In the genomic region with DNA sequence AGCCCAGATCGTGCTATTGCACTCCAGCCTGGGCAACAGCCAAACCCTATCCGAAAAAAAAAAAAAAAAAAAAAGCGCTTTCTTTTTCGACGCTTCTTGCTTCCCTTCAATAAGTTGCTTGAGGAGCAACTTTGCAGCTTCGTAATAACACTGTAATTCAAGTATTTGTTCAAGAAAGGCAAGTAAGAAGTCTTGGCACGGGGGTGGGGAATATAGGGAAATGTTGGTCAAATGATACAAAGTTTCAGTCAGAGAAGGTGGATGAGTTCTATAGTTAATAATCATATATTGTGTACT, we compare ENCODE assay signal across 1 cellular context.
TF ChIP-seq lines count a peak whose summit lies in the region.

No MANE protein-coding gene starts in this region.

TF ChIP-seq in H1, 55 proteins besides CTCF, POLR2A, EP300 and RAD21:
- no peak for TF ChIP-seq SAP30 (IDR thresholded peaks at IDR 0.05; ENCODE audit: insufficient read depth, insufficient replicate concordance, low read length)
- no peak for TF ChIP-seq HDAC2 (IDR thresholded peaks at IDR 0.05; ENCODE audit: borderline replicate concordance in 1 of 2, low read depth in 2 of 2, low read length in 2 of 2)
- TF ChIP-seq RNF2 (IDR thresholded peaks at IDR 0.05; ENCODE audit: borderline replicate concordance, low read depth, low read length, missing control alignments, poor library complexity, severe bottlenecking) = no peak
- no peak for TF ChIP-seq SP4 (IDR thresholded peaks at IDR 0.05; ENCODE audit: low read length)
